In genomic region chr16:72590179-72590937, GRCh38 we compare ENCODE assay signal across 10 cellular contexts.
DNase-seq lines count a peak whose midpoint lies in the region; ATAC-seq, FAIRE-seq and TF ChIP-seq lines count a peak whose summit lies in the region.
"Had no signal": no experiment of that assay in that cellular context is flagged by ENCODE, and none has a peak within 500 bp of the region (broad histone marks: within the 10 kb centered on the region; RNA-seq: fewer than 3 reads in every experiment).

No MANE protein-coding gene starts in this region.

- CTCF ChIA-PET in SK-N-SH (lab: Yijun Ruan, JAX) = interaction anchor here (0.9 to 1.3 kb wide), 2 partner anchors 23 to 242 kb away, joined by 3 read pairs; no protein-coding TSS in a partner anchor
- CTCF ChIA-PET in activated CD4-positive, alpha-beta T cell treated with anti-CD3 and anti-CD28 coated beads for 36 hours (lab: Charles Lee) = no interaction called here

- intact Hi-C loops in activated CD4-positive, alpha-beta T cell treated with anti-CD3 and anti-CD28 coated beads for 36 hours (cut with DNase I, micrococcal nuclease) = no loop called here
- intact Hi-C loops in CD14-positive monocyte (cut with micrococcal nuclease) = no loop called here

- FAIRE-seq in GM12892 (lab: Jason Lieb, UNC) = peak; percentile 70

- no peaks in the 10 kb centered on the region for H3K9me2 ChIP-seq in SK-N-SH

- H2AFZ ChIP-seq in SK-N-SH (ENCODE audit: low read depth) = no peak overlapping the region; the same call in 1 of the 2 replicates

- H3K4me3 Mint-ChIP-seq in activated CD4-positive, alpha-beta T cell treated with anti-CD3 and anti-CD28 coated beads for 36 hours = no peak overlapping the region
- H3K4me3 Mint-ChIP-seq in CD14-positive monocyte = no peak overlapping the region
- H3K4me3 Mint-ChIP-seq: CD4-positive, CD25-positive, alpha-beta regulatory T cell had no signal

- ATAC-seq in GM19463 (IDR thresholded peaks at IDR 0.05; ENCODE audit: unreplicated experiment) (peak; percentile 92), HG02981 (IDR thresholded peaks at IDR 0.05; ENCODE audit: unreplicated experiment) (peak; percentile 89)
- ATAC-seq in activated CD4-positive, alpha-beta T cell treated with anti-CD3 and anti-CD28 coated beads for 36 hours = no peak

- no peaks in the 10 kb centered on the region for H3K79me2 ChIP-seq in SK-N-SH (ENCODE audit: insufficient read depth)

- no peaks in the 10 kb centered on the region for H3K36me3 ChIP-seq in SK-N-SH (replicated peaks in 1 of 2; ENCODE audit: control insufficient read depth in 1 of 2, insufficient read depth in 2 of 2, low read length in 1 of 2)

- H3K9ac ChIP-seq in SK-N-SH = no peak overlapping the region

- H3K4me1 ChIP-seq in SK-N-SH (ENCODE audit: control insufficient read depth in 1 of 2, insufficient read depth in 2 of 2, low read depth in 1 of 2, low read length in 1 of 2) = peaks cover 11 to 16% of the 10 kb centered on the region in 2 experiments; a peak in 2 of 4 replicates

- POLR2A ChIA-PET in SK-N-SH (lab: Yijun Ruan, JAX) = no interaction called here
- POLR2A ChIA-PET in activated CD4-positive, alpha-beta T cell treated with anti-CD3 and anti-CD28 coated beads for 36 hours (lab: Charles Lee) = no interaction called here

- no peak for TF ChIP-seq RAD21 in SK-N-SH (IDR thresholded peaks at IDR 0.05; ENCODE audit: low read length)

- TF ChIP-seq EP300 in SK-N-SH (IDR thresholded peaks at IDR 0.05; ENCODE audit: borderline replicate concordance in 1 of 2, low read depth in 1 of 2, low read length in 1 of 2) = no peak; a peak in 1 of 4 replicates

- TF ChIP-seq CTCF in SK-N-SH (IDR thresholded peaks at IDR 0.05) (no peak), CD14-positive monocyte (IDR thresholded peaks at IDR 0.05) (no peak)

- H3K4me2 ChIP-seq in SK-N-SH = no peak overlapping the region; the same call in 1 of the 2 replicates

- H3K27me3 Mint-ChIP-seq in activated CD4-positive, alpha-beta T cell treated with anti-CD3 and anti-CD28 coated beads for 36 hours = no peaks in the 10 kb centered on the region
- no peaks in the 10 kb centered on the region for H3K27me3 Mint-ChIP-seq in CD14-positive monocyte (ENCODE audit: low read depth in 3 of 3)
- H3K27me3 Mint-ChIP-seq: CD4-positive, CD25-positive, alpha-beta regulatory T cell had no signal

- 29% methylated on average over 2 of the region's 2 CpGs for WGBS in SK-N-SH (ENCODE audit: low lambda C conversion rate)

- no peaks in the 10 kb centered on the region for H3K9me3 ChIP-seq in SK-N-SH

- no peaks in the 10 kb centered on the region for H3K9me3 Mint-ChIP-seq in activated CD4-positive, alpha-beta T cell treated with anti-CD3 and anti-CD28 coated beads for 36 hours (ENCODE audit: low read depth)
- peaks cover 0 to 4% (median 0%) of the 10 kb centered on the region in 7 donors for H3K9me3 Mint-ChIP-seq in CD14-positive monocyte
- H3K9me3 Mint-ChIP-seq: CD4-positive, CD25-positive, alpha-beta regulatory T cell had no signal

- H4K20me1 ChIP-seq in SK-N-SH (ENCODE audit: insufficient read depth) = no peaks in the 10 kb centered on the region

- H3F3A ChIP-seq in SK-N-SH (replicated peaks; ENCODE audit: insufficient read depth) = peaks cover 13% of the 10 kb centered on the region

- H3K27ac Mint-ChIP-seq in activated CD4-positive, alpha-beta T cell treated with anti-CD3 and anti-CD28 coated beads for 36 hours = no peak overlapping the region
- no peak overlapping the region for H3K27ac Mint-ChIP-seq in CD14-positive monocyte

- peak overlapping the region; percentile 19 to 72 for H3K27ac ChIP-seq in SK-N-SH (ENCODE audit: low read depth in 2 of 2, low read length in 1 of 2)

- H3K4me1 Mint-ChIP-seq in activated CD4-positive, alpha-beta T cell treated with anti-CD3 and anti-CD28 coated beads for 36 hours = no peaks in the 10 kb centered on the region
- peaks cover 5% of the 10 kb centered on the region for H3K4me1 Mint-ChIP-seq in CD14-positive monocyte

- H3K4me3 ChIP-seq in SK-N-SH (ENCODE audit: low read depth in 2 of 2, low read length in 1 of 2) = no peak overlapping the region

- H3K27me3 ChIP-seq in SK-N-SH (ENCODE audit: insufficient read depth) = no peaks in the 10 kb centered on the region

- no peaks in the 10 kb centered on the region for H3K36me3 Mint-ChIP-seq in activated CD4-positive, alpha-beta T cell treated with anti-CD3 and anti-CD28 coated beads for 36 hours (ENCODE audit: low read depth)
- no peaks in the 10 kb centered on the region for H3K36me3 Mint-ChIP-seq in CD14-positive monocyte
- H3K36me3 Mint-ChIP-seq: CD4-positive, CD25-positive, alpha-beta regulatory T cell had no signal

- TF ChIP-seq POLR2A in GM12892 (IDR thresholded peaks at IDR 0.05; ENCODE audit: low read depth, low read length) = no peak

- DNase-seq in GM12892 (ENCODE audit: insufficient read length) (no peak), SK-N-SH (no peak), CD14-positive monocyte (ENCODE audit: low spot score) (no peak), SIG-M5 treated with dmso at 0.1 percent for 504 hours (lab: John Stamatoyannopoulos, UW; ENCODE audit: unreplicated experiment) (no peak)
- DNase-seq in activated CD4-positive, alpha-beta T cell treated with anti-CD3 and anti-CD28 coated beads for 36 hours = no peak
- DNase-seq in stimulated activated CD4-positive, alpha-beta T cell treated with anti-CD3 and anti-CD28 coated beads, Interleukin-12 subunit alpha, Interleukin-12 subunit beta, amount 100 ng/mL, for 4 hours = no peak
- DNase-seq: CD4-positive, CD25-positive, alpha-beta regulatory T cell; MV-4-11 had no signal

TF ChIP-seq in SK-N-SH, 30 proteins besides CTCF, POLR2A, EP300 and RAD21:
- 0 out of 2 replicates have a peak, but pooled peaks have one; percentile 31 for TF ChIP-seq MEF2A (IDR thresholded peaks at IDR 0.05; ENCODE audit: borderline replicate concordance, low read depth)
- TF ChIP-seq, protein P1, sequence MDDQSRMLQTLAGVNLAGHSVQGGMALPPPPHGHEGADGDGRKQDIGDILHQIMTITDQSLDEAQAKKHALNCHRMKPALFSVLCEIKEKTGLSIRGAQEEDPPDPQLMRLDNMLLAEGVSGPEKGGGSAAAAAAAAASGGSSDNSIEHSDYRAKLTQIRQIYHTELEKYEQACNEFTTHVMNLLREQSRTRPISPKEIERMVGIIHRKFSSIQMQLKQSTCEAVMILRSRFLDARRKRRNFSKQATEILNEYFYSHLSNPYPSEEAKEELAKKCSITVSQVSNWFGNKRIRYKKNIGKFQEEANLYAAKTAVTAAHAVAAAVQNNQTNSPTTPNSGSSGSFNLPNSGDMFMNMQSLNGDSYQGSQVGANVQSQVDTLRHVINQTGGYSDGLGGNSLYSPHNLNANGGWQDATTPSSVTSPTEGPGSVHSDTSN (IDR thresholded peaks at IDR 0.05) = peak; percentile 25; the same call in 1 of the 2 replicates
- peak; percentile 28; the same call in 1 of the 2 replicates for TF ChIP-seq TCF12 (IDR thresholded peaks at IDR 0.05)
- TF ChIP-seq RFX5 (IDR thresholded peaks at IDR 0.05; ENCODE audit: low read length) = no peak
- no peak for TF ChIP-seq ELF1 (IDR thresholded peaks at IDR 0.05)
- TF ChIP-seq JUND (IDR thresholded peaks at IDR 0.05) = peak; percentile 43; the same call in 1 of the 2 replicates
TF ChIP-seq in SK-N-SH: peak in this region for 4.
